Comparison of ENCODE assay signal across 17 cellular contexts in the genomic region with DNA sequence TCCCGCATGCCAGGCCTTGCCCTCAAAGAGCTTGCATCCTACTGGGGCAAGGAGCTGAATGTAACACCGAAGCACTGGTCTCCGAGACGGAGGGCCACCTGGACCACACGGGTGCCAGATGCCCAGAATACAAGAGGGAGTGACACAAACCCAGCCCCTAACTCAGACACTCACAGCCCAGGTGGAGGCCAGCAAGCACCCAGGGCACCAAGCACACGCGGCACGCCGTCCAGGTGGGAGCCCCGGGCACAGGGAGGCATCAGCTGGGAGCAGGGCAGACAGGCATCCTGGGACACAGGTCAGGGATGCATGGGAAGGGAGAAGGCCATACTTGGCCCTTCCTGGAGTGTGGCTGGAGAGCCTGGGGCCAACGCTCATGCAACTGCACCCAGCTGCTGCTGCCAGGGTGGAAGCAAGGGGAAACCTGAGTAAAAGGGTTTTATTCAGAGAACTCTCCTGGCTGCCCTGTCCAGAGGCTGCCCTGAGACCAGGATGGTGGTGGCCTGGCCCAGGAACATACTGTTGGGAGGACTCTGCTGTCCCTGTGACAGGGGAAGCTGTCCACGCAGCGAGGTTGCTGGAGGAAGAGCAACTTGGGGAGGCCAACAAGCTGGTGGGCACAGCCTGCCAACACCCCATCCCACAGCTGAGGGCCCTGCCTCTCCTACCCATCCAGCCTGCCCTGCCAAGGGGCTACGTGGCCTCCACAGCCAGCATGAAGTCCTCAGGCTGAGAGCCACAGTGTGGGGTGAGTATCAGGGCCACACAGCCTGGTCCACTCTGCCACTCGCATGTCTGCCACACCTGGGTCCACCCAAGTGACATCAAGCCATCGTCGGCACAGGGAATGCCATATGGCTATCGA. TPM values are rescaled to one million over a fixed set of nuclear protein-coding genes. Genes with fewer than 3 reads are reported as not detected.
A peak's percentile ranks its signal among the peaks of the same experiment; 100 is the strongest.
DNase-seq lines count a peak whose midpoint lies in the region; ATAC-seq and TF ChIP-seq lines count a peak whose summit lies in the region.
"Had no signal": no experiment of that assay in that cellular context is flagged by ENCODE, and none has a peak within 500 bp of the region (broad histone marks: within the 10 kb centered on the region; RNA-seq: fewer than 3 reads in every experiment).

No MANE protein-coding gene starts in this region.

- H3K4me1 ChIP-seq in right cardiac atrium (ENCODE audit: control insufficient read depth, insufficient read depth, low read length) (no peaks in the 10 kb centered on the region), esophagus muscularis mucosa (peaks cover 0 to 17% (median 14%) of the 10 kb centered on the region in 4 donors), neural progenitor cell (peaks cover 6% of the 10 kb centered on the region)
- no peaks in the 10 kb centered on the region for H3K4me1 ChIP-seq in naive thymus-derived CD4-positive, alpha-beta T cell (ENCODE audit: control insufficient read depth in 2 of 2, insufficient read depth in 2 of 2, low read length in 2 of 2)

- H2AFZ ChIP-seq in neural progenitor cell (replicated peaks) = no peak overlapping the region

- TF ChIP-seq CTCF in esophagus muscularis mucosa (IDR thresholded peaks at IDR 0.05) (no peak), neural progenitor cell (IDR thresholded peaks at IDR 0.05) (no peak)

- DNase-seq in cardiac septum (ENCODE audit: low spot score) (peak; percentile 44), right cardiac atrium (no peak), esophagus muscularis mucosa (ENCODE audit: extremely low spot score) (peak; percentile 42), neural progenitor cell (ENCODE audit: low spot score) (no peak), H4 (ENCODE audit: low spot score) (no peak), NCI-H1092 treated with DMSO at 0.1 percent for 48 hours (lab: John Stamatoyannopoulos, UW) (no peak)
- no peak for DNase-seq in naive thymus-derived CD4-positive, alpha-beta T cell
- DNase-seq: C1 segment of cervical spinal cord, DND-41, GDM1, KBM-7, NCI-H1436 treated with DMSO at 0.1 percent for 48 hours, NCI-H2081, NCI-H748 treated with DMSO at 0.1 percent for 48 hours had no signal

- H3K36me3 Mint-ChIP-seq in neural progenitor cell = no peaks in the 10 kb centered on the region
- H3K36me3 Mint-ChIP-seq in naive thymus-derived CD4-positive, alpha-beta T cell = peaks cover 0 to 3% (median 0%) of the 10 kb centered on the region in 5 donors

- TF ChIP-seq POLR2A in esophagus muscularis mucosa (IDR thresholded peaks at IDR 0.05; ENCODE audit: low read depth) = no peak

- peaks cover 16% of the 10 kb centered on the region for H3K4me1 Mint-ChIP-seq in neural progenitor cell
- H3K4me1 Mint-ChIP-seq in naive thymus-derived CD4-positive, alpha-beta T cell = peaks cover 0 to 3% (median 0%) of the 10 kb centered on the region in 7 donors

- H3K79me2 ChIP-seq in neural progenitor cell (ENCODE audit: low read depth) = no peaks in the 10 kb centered on the region

- H3K27me3 Mint-ChIP-seq in neural progenitor cell (ENCODE audit: insufficient read depth, low read depth) = peaks cover 15% of the 10 kb centered on the region
- H3K27me3 Mint-ChIP-seq in naive thymus-derived CD4-positive, alpha-beta T cell = peaks cover 2 to 60% (median 45%) of the 10 kb centered on the region in 5 donors

- H3K4me3 ChIP-seq in right cardiac atrium (ENCODE audit: low read length) = no peak overlapping the region
- H3K4me3 ChIP-seq in esophagus muscularis mucosa = no peak overlapping the region
- H3K4me3 ChIP-seq in neural progenitor cell = no peak overlapping the region
- no peak overlapping the region for H3K4me3 ChIP-seq in naive thymus-derived CD4-positive, alpha-beta T cell (ENCODE audit: low read length)
- H3K4me3 ChIP-seq: GM12878 had no signal

- H3K36me3 ChIP-seq in esophagus muscularis mucosa (no peaks in the 10 kb centered on the region), neural progenitor cell (no peaks in the 10 kb centered on the region)
- no peaks in the 10 kb centered on the region for H3K36me3 ChIP-seq in naive thymus-derived CD4-positive, alpha-beta T cell (ENCODE audit: control insufficient read depth in 2 of 3, insufficient read depth in 3 of 3, low read length in 3 of 3)

- H3F3A ChIP-seq in neural progenitor cell (ENCODE audit: low read depth) = no peaks in the 10 kb centered on the region

- H3K9me3 ChIP-seq in right cardiac atrium (ENCODE audit: control insufficient read depth, low read length) = no peaks in the 10 kb centered on the region
- no peaks in the 10 kb centered on the region for H3K9me3 ChIP-seq in esophagus muscularis mucosa
- H3K9me3 ChIP-seq in neural progenitor cell (ENCODE audit: low read depth) = no peaks in the 10 kb centered on the region
- no peaks in the 10 kb centered on the region for H3K9me3 ChIP-seq in naive thymus-derived CD4-positive, alpha-beta T cell (ENCODE audit: control insufficient read depth in 2 of 3, low read length in 3 of 3)

- H4K20me1 ChIP-seq in neural progenitor cell (ENCODE audit: low read depth) = no peaks in the 10 kb centered on the region

- no peak overlapping the region for H3K4me3 Mint-ChIP-seq in neural progenitor cell
- H3K4me3 Mint-ChIP-seq in naive thymus-derived CD4-positive, alpha-beta T cell = no peak overlapping the region
- H3K4me3 Mint-ChIP-seq: HFFc6 had no signal

- H3K9ac ChIP-seq in neural progenitor cell = no peak overlapping the region

- H3K27me3 ChIP-seq in right cardiac atrium (ENCODE audit: control insufficient read depth, insufficient read depth) (no peaks in the 10 kb centered on the region), esophagus muscularis mucosa (peaks cover 0 to 17% (median 0%) of the 10 kb centered on the region in 4 donors), neural progenitor cell (no peaks in the 10 kb centered on the region)
- no peaks in the 10 kb centered on the region for H3K27me3 ChIP-seq in naive thymus-derived CD4-positive, alpha-beta T cell (ENCODE audit: control insufficient read depth in 2 of 2, insufficient read depth in 2 of 2, low read length in 2 of 2)

- no peak for ATAC-seq in right cardiac atrium
- ATAC-seq in naive thymus-derived CD4-positive, alpha-beta T cell = no peak
- ATAC-seq: GM12878 had no signal

- no peak for TF ChIP-seq EP300 in esophagus muscularis mucosa (IDR thresholded peaks at IDR 0.05)

- peaks cover 6% of the 10 kb centered on the region for H3K9me3 Mint-ChIP-seq in neural progenitor cell
- peaks cover 0 to 12% (median 4%) of the 10 kb centered on the region in 11 donors for H3K9me3 Mint-ChIP-seq in naive thymus-derived CD4-positive, alpha-beta T cell
- H3K9me3 Mint-ChIP-seq: HFFc6 had no signal

- peak overlapping the region; percentile 93 for H3K27ac Mint-ChIP-seq in neural progenitor cell
- no peak overlapping the region for H3K27ac Mint-ChIP-seq in naive thymus-derived CD4-positive, alpha-beta T cell
- H3K27ac Mint-ChIP-seq: HFFc6 had no signal

- no peak overlapping the region for H3K4me2 ChIP-seq in neural progenitor cell

- CTCF ChIA-PET in naive thymus-derived CD4-positive, alpha-beta T cell (lab: Charles Lee) = no interaction called here

- POLR2A ChIA-PET in naive thymus-derived CD4-positive, alpha-beta T cell (lab: Charles Lee) = no interaction called here

- H3K27ac ChIP-seq in right cardiac atrium (ENCODE audit: low read length) (no peak overlapping the region), esophagus muscularis mucosa (replicated peaks in 1 of 4) (no peak overlapping the region), neural progenitor cell (no peak overlapping the region)
- H3K27ac ChIP-seq in naive thymus-derived CD4-positive, alpha-beta T cell (ENCODE audit: low read depth, low read length) = no peak overlapping the region

- intact Hi-C loops in cardiac septum (cut with DNase I) (no loop called here), right cardiac atrium (cut with DNase I) (no loop called here), esophagus muscularis mucosa (cut with DNase I) (no loop called here)
- intact Hi-C loops in naive thymus-derived CD4-positive, alpha-beta T cell (cut with micrococcal nuclease) = no loop called here

- 85% methylated on average over 18 of the region's 18 CpGs for WGBS in right cardiac atrium
- WGBS in esophagus muscularis mucosa = 78% methylated on average over 13 of the region's 18 CpGs

RNA-seq across cellular contexts. Expression of gene PPP2R2C, which starts 22.2 kb away (rescaled TPM):
- total RNA-seq in cardiac septum = 5.5 TPM
- total RNA-seq in right cardiac atrium = 1 to 10 TPM; 2.3 to 7.2 (median 4.7) TPM
- polyA plus RNA-seq in right cardiac atrium = 2.8 TPM
- 1 to 10 TPM in 3 of 4 donors, under 1 TPM in 1; 0.50 to 2.7 (median 1.4) TPM for total RNA-seq in esophagus muscularis mucosa
- total RNA-seq in neural progenitor cell (ENCODE audit: low replicate concordance) = 2.5 and 3.5 TPM in 2 replicates
- 0.91 and 1.3 TPM in 2 replicates for total RNA-seq in H4 (2014; rRNA removed; shearing (Covaris generic))
- not detected for total RNA-seq in naive thymus-derived CD4-positive, alpha-beta T cell
- not detected for polyA plus RNA-seq in naive thymus-derived CD4-positive, alpha-beta T cell
- total RNA-seq: A673 had no signal

Comparison
In these comparisons a context has a peak if more than half of its experiments do, and no peak if none do; other contexts are left out.
1. DNase-seq: peak in cardiac septum (single experiment) and esophagus muscularis mucosa (single experiment); none in right cardiac atrium (0 of 3), neural progenitor cell (single experiment), H4 (single experiment), naive thymus-derived CD4-positive, alpha-beta T cell (0 of 9) and NCI-H1092 treated with DMSO at 0.1 percent for 48 hours (single experiment).